In the genomic region with DNA sequence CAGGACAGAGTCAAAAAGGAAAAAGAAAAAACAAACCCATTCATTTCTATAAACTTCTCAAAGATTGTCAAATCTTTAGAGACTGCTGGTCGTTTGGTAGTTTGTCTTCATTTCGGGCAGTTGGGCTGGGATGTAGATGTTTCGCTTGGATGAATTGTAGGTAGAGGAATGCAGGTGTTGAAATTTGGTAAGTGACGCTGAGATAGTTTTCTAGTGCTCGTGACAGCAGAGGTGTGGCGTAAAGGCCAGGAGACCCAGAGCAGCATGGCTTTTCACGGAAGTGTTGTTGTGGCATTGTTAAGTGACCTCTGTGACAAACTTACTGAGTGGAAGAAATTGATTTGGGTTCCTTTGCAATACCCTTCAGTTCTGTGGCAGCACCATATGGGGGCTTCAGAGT, we compare ENCODE assay signal across 28 cellular contexts.
"Had no signal": no experiment of that assay in that cellular context is flagged by ENCODE, and none has a peak within 500 bp of the region (broad histone marks: within the 10 kb centered on the region; RNA-seq: fewer than 3 reads in every experiment).

No MANE protein-coding gene starts in this region.

- DNase-seq: activated CD4-positive, alpha-beta memory T cell treated with anti-CD3 and anti-CD28 coated beads, Interleukin-2, amount 10 ng/mL, durations not matched to agents 7 days and 5 days; activated CD4-positive, alpha-beta T cell treated with anti-CD3 and anti-CD28 coated beads for 1 hour; activated CD4-positive, alpha-beta T cell treated with anti-CD3 and anti-CD28 coated beads for 4 hours; activated CD4-positive, alpha-beta T cell treated with anti-CD3 and anti-CD28 coated beads, Interleukin-2, amount 10 ng/mL, durations not matched to agents 7 days and 5 days; activated CD4-positive, alpha-beta T cell treated with anti-CD3 and anti-CD28 coated beads, Interleukin-2, amount 50 U/mL, for 4 hours; activated effector memory CD4-positive, alpha-beta T cell treated with Interleukin-2 at 50 U/mL for 16 hours; activated gamma-delta T cell treated with Interleukin-2 at 50 U/mL for 16 hours; activated naive CD4-positive, alpha-beta T cell treated with Interleukin-2 at 50 U/mL for 16 hours; activated naive CD8-positive, alpha-beta T cell treated with anti-CD3 and anti-CD28 coated beads, Interleukin-2, amount 10 ng/mL, durations not matched to agents 7 days and 5 days; activated T-cell treated with anti-CD3 and anti-CD28 coated beads, Interleukin-2, amount 50 U/mL, for 4 hours; central memory CD4-positive, alpha-beta T cell; cerebellar nuclear complex; colonic mucosa; effector CD8-positive, alpha-beta T cell; esophagus squamous epithelium; foreskin melanocyte; T-helper 1 cell; T-helper 2 cell had no signal

- H3K4me1 ChIP-seq: ascending aorta, breast epithelium, colonic mucosa, esophagus squamous epithelium had no signal

- H3K4me1 Mint-ChIP-seq: activated CD4-positive, alpha-beta memory T cell treated with anti-CD3 and anti-CD28 coated beads, Interleukin-2, amount 10 ng/mL, durations not matched to agents 7 days and 5 days; activated CD4-positive, alpha-beta T cell treated with anti-CD3 and anti-CD28 coated beads, Interleukin-2, amount 10 ng/mL, durations not matched to agents 7 days and 5 days; activated naive CD8-positive, alpha-beta T cell treated with anti-CD3 and anti-CD28 coated beads, Interleukin-2, amount 10 ng/mL, durations not matched to agents 7 days and 5 days; activated T-helper 17 cell treated with anti-CD3 and anti-CD28 coated beads, Interleukin-2, amount 50 U/mL, for 72 hours; brain; WTC11 had no signal

- H3K9me3 Mint-ChIP-seq: activated CD4-positive, alpha-beta memory T cell treated with anti-CD3 and anti-CD28 coated beads, Interleukin-2, amount 10 ng/mL, durations not matched to agents 7 days and 5 days; activated CD4-positive, alpha-beta T cell treated with anti-CD3 and anti-CD28 coated beads, Interleukin-2, amount 10 ng/mL, durations not matched to agents 7 days and 5 days; activated naive CD4-positive, alpha-beta T cell treated with anti-CD3 and anti-CD28 coated beads, Interleukin-2, amount 50 U/mL, for 72 hours; activated T-cell treated with anti-CD3 and anti-CD28 coated beads, Interleukin-2, amount 50 U/mL, for 4 hours; activated T-helper 17 cell treated with anti-CD3 and anti-CD28 coated beads, Interleukin-2, amount 50 U/mL, for 72 hours had no signal

- H3K4me3 ChIP-seq: ascending aorta, breast epithelium, cardiac muscle cell, colonic mucosa, esophagus squamous epithelium, gastroesophageal sphincter had no signal

- H3K4me3 Mint-ChIP-seq: activated CD4-positive, alpha-beta memory T cell treated with anti-CD3 and anti-CD28 coated beads, Interleukin-2, amount 10 ng/mL, durations not matched to agents 7 days and 5 days; activated CD4-positive, alpha-beta T cell treated with anti-CD3 and anti-CD28 coated beads, Interleukin-2, amount 10 ng/mL, durations not matched to agents 7 days and 5 days; activated naive CD8-positive, alpha-beta T cell treated with anti-CD3 and anti-CD28 coated beads, Interleukin-2, amount 10 ng/mL, durations not matched to agents 7 days and 5 days; activated T-cell treated with anti-CD3 and anti-CD28 coated beads, Interleukin-2, amount 50 U/mL, for 4 hours; activated T-helper 17 cell treated with anti-CD3 and anti-CD28 coated beads, Interleukin-2, amount 50 U/mL, for 72 hours; brain; WTC11 had no signal

- H3K27me3 Mint-ChIP-seq: activated CD4-positive, alpha-beta memory T cell treated with anti-CD3 and anti-CD28 coated beads, Interleukin-2, amount 10 ng/mL, durations not matched to agents 7 days and 5 days; activated CD4-positive, alpha-beta T cell treated with anti-CD3 and anti-CD28 coated beads, Interleukin-2, amount 10 ng/mL, durations not matched to agents 7 days and 5 days; activated naive CD8-positive, alpha-beta T cell treated with anti-CD3 and anti-CD28 coated beads, Interleukin-2, amount 10 ng/mL, durations not matched to agents 7 days and 5 days; activated T-helper 17 cell treated with anti-CD3 and anti-CD28 coated beads, Interleukin-2, amount 50 U/mL, for 72 hours; brain had no signal

- ATAC-seq: activated naive CD4-positive, alpha-beta T cell treated with anti-CD3 and anti-CD28 coated beads, Interleukin-2, amount 50 U/mL, for 72 hours; activated T-cell treated with anti-CD3 and anti-CD28 coated beads, Interleukin-2, amount 50 U/mL, for 4 hours; activated T-helper 17 cell treated with anti-CD3 and anti-CD28 coated beads, Interleukin-2, amount 50 U/mL, for 72 hours; gastroesophageal sphincter; WTC11 had no signal

- H3K36me3 ChIP-seq: breast epithelium had no signal

- H3K27ac ChIP-seq: breast epithelium, cardiac muscle cell, colonic mucosa, epithelial cell of prostate, esophagus squamous epithelium, gastroesophageal sphincter, VCaP had no signal

- H3K27ac Mint-ChIP-seq: activated CD4-positive, alpha-beta memory T cell treated with anti-CD3 and anti-CD28 coated beads, Interleukin-2, amount 10 ng/mL, durations not matched to agents 7 days and 5 days; activated CD4-positive, alpha-beta T cell treated with anti-CD3 and anti-CD28 coated beads, Interleukin-2, amount 10 ng/mL, durations not matched to agents 7 days and 5 days; activated naive CD8-positive, alpha-beta T cell treated with anti-CD3 and anti-CD28 coated beads, Interleukin-2, amount 10 ng/mL, durations not matched to agents 7 days and 5 days; activated T-helper 17 cell treated with anti-CD3 and anti-CD28 coated beads, Interleukin-2, amount 50 U/mL, for 72 hours; WTC11 had no signal

- H3K9me3 ChIP-seq: colonic mucosa had no signal
